In the genomic region with DNA sequence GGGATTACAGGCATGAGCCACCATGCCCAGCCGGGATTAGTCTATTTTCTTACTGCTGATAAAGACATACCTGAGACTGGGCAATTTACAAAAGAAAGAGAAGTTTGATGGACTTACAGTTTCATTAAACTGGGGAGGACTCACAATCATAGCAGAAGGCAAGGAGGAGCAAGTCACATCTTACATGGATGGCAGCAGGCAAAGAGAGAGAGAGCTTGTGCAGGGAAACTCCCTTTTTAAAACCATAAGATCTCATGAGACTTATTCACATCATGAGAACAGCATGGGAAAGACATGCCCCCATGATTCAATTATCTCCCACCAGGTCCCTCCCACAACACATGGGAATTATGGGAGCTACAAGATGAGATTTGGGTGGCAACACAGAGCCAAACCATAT, we compare ENCODE assay signal across 4 cellular contexts. TPM values are rescaled to one million over a fixed set of nuclear protein-coding genes. Genes with fewer than 3 reads are reported as not detected.
"Had no signal": no experiment of that assay in that cellular context is flagged by ENCODE, and none has a peak within 500 bp of the region (broad histone marks: within the 10 kb centered on the region; RNA-seq: fewer than 3 reads in every experiment).

No MANE protein-coding gene starts in this region.

RNA-seq across cellular contexts. Expression of a gene that starts 48.9 kb away (rescaled TPM):
- total RNA-seq: HT-29, HT1080, IMR-90 had no signal
- polyA plus RNA-seq: IgD-negative memory B cell, IMR-90 had no signal
